In the genomic region with DNA sequence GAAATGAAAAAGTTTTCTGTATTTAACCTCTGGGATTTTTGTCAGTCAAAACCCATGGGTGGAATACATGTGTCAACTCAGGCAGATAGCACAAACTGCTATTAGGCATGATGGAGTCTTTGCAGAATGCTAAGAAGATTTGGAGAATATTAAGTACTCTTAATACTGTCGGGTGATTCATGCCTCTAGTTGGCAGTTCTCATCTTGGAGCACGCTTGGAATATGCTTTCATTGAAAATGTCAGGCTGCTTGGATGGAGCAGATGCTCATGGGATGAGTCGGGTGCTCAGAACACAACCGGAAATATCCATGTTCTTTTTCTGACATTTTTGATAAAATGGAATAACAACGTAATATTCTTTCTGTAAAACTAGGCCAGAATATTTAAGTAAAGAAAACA, we compare ENCODE assay signal across 23 cellular contexts.
"Had no signal": no experiment of that assay in that cellular context is flagged by ENCODE, and none has a peak within 500 bp of the region (broad histone marks: within the 10 kb centered on the region; RNA-seq: fewer than 3 reads in every experiment).

No MANE protein-coding gene starts in this region.

- H3K36me3 Mint-ChIP-seq: activated naive CD4-positive, alpha-beta T cell treated with anti-CD3 and anti-CD28 coated beads, Interleukin-2, amount 50 U/mL, for 24 hours; stimulated activated effector memory CD8-positive, alpha-beta T cell treated with anti-CD3 and anti-CD28 coated beads, Interleukin-12 subunit alpha, Interleukin-12 subunit beta, amount 100 ng/mL, for 72 hours; type B pancreatic cell had no signal

- ATAC-seq: left lobe of liver; stimulated activated effector memory CD8-positive, alpha-beta T cell treated with anti-CD3 and anti-CD28 coated beads, Interleukin-12 subunit alpha, Interleukin-12 subunit beta, amount 100 ng/mL, for 72 hours; stimulated activated naive CD8-positive, alpha-beta T cell treated with anti-CD3 and anti-CD28 coated beads, Interleukin-15, amount 100 ng/mL, for 72 hours had no signal

- H3K9me3 ChIP-seq: colonic mucosa, esophagus squamous epithelium, suprapubic skin, vagina had no signal

- H3K27ac ChIP-seq: colonic mucosa, esophagus squamous epithelium, skin epidermis, suprapubic skin, vagina had no signal

- H3K36me3 ChIP-seq: colonic mucosa, esophagus squamous epithelium, suprapubic skin, vagina had no signal

- H3K27me3 Mint-ChIP-seq: progenitor cell of endocrine pancreas; stimulated activated naive CD8-positive, alpha-beta T cell treated with anti-CD3 and anti-CD28 coated beads, Interleukin-15, amount 100 ng/mL, for 72 hours; type B pancreatic cell had no signal

- H3K4me3 ChIP-seq: colonic mucosa, esophagus squamous epithelium, skin epidermis, suprapubic skin, vagina had no signal

- H3K4me3 Mint-ChIP-seq: activated naive CD4-positive, alpha-beta T cell treated with anti-CD3 and anti-CD28 coated beads, Interleukin-2, amount 50 U/mL, for 24 hours; endodermal cell; nephron progenitor cell; stimulated activated effector memory CD8-positive, alpha-beta T cell treated with anti-CD3 and anti-CD28 coated beads, Interleukin-12 subunit alpha, Interleukin-12 subunit beta, amount 100 ng/mL, for 72 hours; stimulated activated naive CD8-positive, alpha-beta T cell treated with anti-CD3 and anti-CD28 coated beads, Interleukin-15, amount 100 ng/mL, for 72 hours; type B pancreatic cell had no signal

- H3K9me3 Mint-ChIP-seq: activated naive CD4-positive, alpha-beta T cell treated with anti-CD3 and anti-CD28 coated beads, Interleukin-2, amount 50 U/mL, for 24 hours; endodermal cell; nephron progenitor cell; stimulated activated effector memory CD8-positive, alpha-beta T cell treated with anti-CD3 and anti-CD28 coated beads, Interleukin-12 subunit alpha, Interleukin-12 subunit beta, amount 100 ng/mL, for 72 hours; stimulated activated naive CD8-positive, alpha-beta T cell treated with anti-CD3 and anti-CD28 coated beads, Interleukin-15, amount 100 ng/mL, for 72 hours; type B pancreatic cell had no signal

- H3K4me1 ChIP-seq: colonic mucosa, esophagus squamous epithelium, suprapubic skin, vagina had no signal

- H3K27me3 ChIP-seq: colonic mucosa, esophagus squamous epithelium, suprapubic skin, vagina had no signal

- H3K4me1 Mint-ChIP-seq: activated naive CD4-positive, alpha-beta T cell treated with anti-CD3 and anti-CD28 coated beads, Interleukin-2, amount 50 U/mL, for 24 hours; endodermal cell; nephron progenitor cell; stimulated activated effector memory CD8-positive, alpha-beta T cell treated with anti-CD3 and anti-CD28 coated beads, Interleukin-12 subunit alpha, Interleukin-12 subunit beta, amount 100 ng/mL, for 72 hours; stimulated activated naive CD8-positive, alpha-beta T cell treated with anti-CD3 and anti-CD28 coated beads, Interleukin-15, amount 100 ng/mL, for 72 hours had no signal

- H3K27ac Mint-ChIP-seq: activated naive CD4-positive, alpha-beta T cell treated with anti-CD3 and anti-CD28 coated beads, Interleukin-2, amount 50 U/mL, for 24 hours; endodermal cell; nephron progenitor cell; progenitor cell of endocrine pancreas; stimulated activated effector memory CD8-positive, alpha-beta T cell treated with anti-CD3 and anti-CD28 coated beads, Interleukin-12 subunit alpha, Interleukin-12 subunit beta, amount 100 ng/mL, for 72 hours; stimulated activated naive CD8-positive, alpha-beta T cell treated with anti-CD3 and anti-CD28 coated beads, Interleukin-15, amount 100 ng/mL, for 72 hours; type B pancreatic cell had no signal

- DNase-seq: activated CD4-positive, alpha-beta T cell treated with anti-CD3 and anti-CD28 coated beads for 1 hour; activated CD4-positive, alpha-beta T cell treated with anti-CD3 and anti-CD28 coated beads, Interleukin-2, amount 50 U/mL, for 1 hour; activated gamma-delta T cell treated with Interleukin-2 at 50 U/mL for 16 hours; activated T-cell treated with anti-CD3 and anti-CD28 coated beads, Interleukin-2, amount 50 U/mL, for 1 hour; colonic mucosa; endodermal cell; esophagus squamous epithelium; foreskin fibroblast; mammary epithelial cell; nephron progenitor cell; occipital lobe; stimulated activated CD4-positive, alpha-beta T cell treated with anti-CD3 and anti-CD28 coated beads, Interleukin-2, amount 100 ng/mL, for 24 hours; stimulated activated naive CD8-positive, alpha-beta T cell treated with anti-CD3 and anti-CD28 coated beads, Interleukin-15, amount 100 ng/mL, for 72 hours; T-helper 1 cell; T-helper 9 cell had no signal
